In the genomic region with DNA sequence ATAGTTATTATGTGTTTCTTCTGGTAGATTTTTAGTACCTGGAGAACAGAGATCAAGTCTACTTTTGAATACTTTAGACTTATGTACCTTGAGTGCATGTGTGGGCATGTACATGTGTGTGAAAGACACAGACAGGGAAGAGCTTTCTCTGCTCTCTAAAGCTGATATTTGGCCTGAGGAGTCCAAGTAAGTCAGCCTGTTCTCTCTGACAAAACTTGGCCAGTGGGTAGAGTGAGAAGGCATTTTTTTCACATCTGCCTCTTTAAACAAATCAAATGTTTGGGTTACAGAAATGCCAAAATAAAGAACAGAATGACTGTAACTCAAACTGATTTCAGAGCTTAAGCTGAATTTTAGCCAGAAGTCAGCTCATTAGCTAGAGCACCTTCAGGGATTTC, we compare ENCODE assay signal across 21 cellular contexts.
A peak's percentile ranks its signal among the peaks of the same experiment; 100 is the strongest.
DNase-seq lines count a peak whose midpoint lies in the region; ATAC-seq and TF ChIP-seq lines count a peak whose summit lies in the region.
"Had no signal": no experiment of that assay in that cellular context is flagged by ENCODE, and none has a peak within 500 bp of the region (broad histone marks: within the 10 kb centered on the region; RNA-seq: fewer than 3 reads in every experiment).

No MANE protein-coding gene starts in this region.

- H2AFZ ChIP-seq in fibroblast of lung (ENCODE audit: low read length) = no peak overlapping the region

- peaks cover 12% of the 10 kb centered on the region for H3K9me3 Mint-ChIP-seq in activated T-helper 2 cell treated with anti-CD3 and anti-CD28 coated beads, Interferon-gamma antibody, Interleukin-2, Interleukin-4, amounts not matched to agents 10 μg/mL and 5 μg/mL and 100 μg/mL, durations not matched to agents 14 hours and 24 hours and 36 hours

- no peaks in the 10 kb centered on the region for H3K36me3 Mint-ChIP-seq in activated T-helper 2 cell treated with anti-CD3 and anti-CD28 coated beads, Interferon-gamma antibody, Interleukin-2, Interleukin-4, amounts not matched to agents 10 μg/mL and 5 μg/mL and 100 μg/mL, durations not matched to agents 14 hours and 24 hours and 36 hours (ENCODE audit: low read depth)
- H3K36me3 Mint-ChIP-seq: activated naive CD8-positive, alpha-beta T cell had no signal

- H3K27ac Mint-ChIP-seq in activated T-helper 2 cell treated with anti-CD3 and anti-CD28 coated beads, Interferon-gamma antibody, Interleukin-2, Interleukin-4, amounts not matched to agents 10 μg/mL and 5 μg/mL and 100 μg/mL, durations not matched to agents 14 hours and 24 hours and 36 hours = peak overlapping the region; percentile 69
- H3K27ac Mint-ChIP-seq: activated naive CD8-positive, alpha-beta T cell; activated T-helper 1 cell treated with anti-CD3 and anti-CD28 coated beads, Interleukin-12 subunit alpha, Interleukin-12 subunit beta, Interleukin-2, Interleukin-4 antibody, amounts not matched to agents 30 ng/mL and 10 ng/mL and 1 ng/mL, durations not matched to agents 14 hours and 24 hours and 36 hours; naive thymus-derived CD8-positive, alpha-beta T cell; stimulated activated naive B cell treated with anti-CD40 and anti-IgM and Interleukin-4, amounts not matched to agents 10 μg/mL and 1 μg/mL and 100 μg/mL, for 72 hours had no signal

- H3K4me3 ChIP-seq in fibroblast of lung (replicated peaks in 1 of 4; ENCODE audit: control extremely low read depth in 1 of 4, insufficient read depth in 1 of 4, low read depth in 3 of 4, low read length in 4 of 4) (no peak overlapping the region), skeletal muscle satellite cell (ENCODE audit: low read length) (no peak overlapping the region)
- H3K4me3 ChIP-seq: coronary artery, pancreas, sigmoid colon had no signal

- H3K9ac ChIP-seq in fibroblast of lung (ENCODE audit: insufficient read depth, low read length) (no peak overlapping the region), skeletal muscle satellite cell (ENCODE audit: low read depth, low read length) (no peak overlapping the region)

- H3K4me1 Mint-ChIP-seq in activated T-helper 2 cell treated with anti-CD3 and anti-CD28 coated beads, Interferon-gamma antibody, Interleukin-2, Interleukin-4, amounts not matched to agents 10 μg/mL and 5 μg/mL and 100 μg/mL, durations not matched to agents 14 hours and 24 hours and 36 hours (ENCODE audit: low read depth) = peaks cover 7% of the 10 kb centered on the region
- H3K4me1 Mint-ChIP-seq: naive thymus-derived CD8-positive, alpha-beta T cell had no signal

- H3K27ac ChIP-seq in fibroblast of lung (ENCODE audit: insufficient read depth, low read length) = peak overlapping the region; percentile 35
- H3K27ac ChIP-seq: coronary artery, pancreas, sigmoid colon had no signal

- no peaks in the 10 kb centered on the region for H3K27me3 Mint-ChIP-seq in activated T-helper 2 cell treated with anti-CD3 and anti-CD28 coated beads, Interferon-gamma antibody, Interleukin-2, Interleukin-4, amounts not matched to agents 10 μg/mL and 5 μg/mL and 100 μg/mL, durations not matched to agents 14 hours and 24 hours and 36 hours (ENCODE audit: low read depth)
- H3K27me3 Mint-ChIP-seq: activated naive CD8-positive, alpha-beta T cell; stimulated activated naive B cell treated with anti-CD40 and anti-IgM and Interleukin-4, amounts not matched to agents 10 μg/mL and 1 μg/mL and 100 μg/mL, for 72 hours had no signal

- no peaks in the 10 kb centered on the region for H3K27me3 ChIP-seq in fibroblast of lung (ENCODE audit: control insufficient read depth, insufficient read depth, low read length)
- no peaks in the 10 kb centered on the region for H3K27me3 ChIP-seq in skeletal muscle satellite cell (ENCODE audit: control insufficient read depth, insufficient read depth, low read length)
- H3K27me3 ChIP-seq: brain microvascular endothelial cell, pancreas, sigmoid colon had no signal

- no peaks in the 10 kb centered on the region for H4K20me1 ChIP-seq in fibroblast of lung (ENCODE audit: control insufficient read depth, extremely low read depth, insufficient read depth, low read length)

- ATAC-seq in GM21367 (IDR thresholded peaks at IDR 0.05; ENCODE audit: unreplicated experiment) (no peak), GM19397 (IDR thresholded peaks at IDR 0.05; ENCODE audit: unreplicated experiment) (no peak)
- ATAC-seq: naive thymus-derived CD8-positive, alpha-beta T cell had no signal

- H3K36me3 ChIP-seq in fibroblast of lung (ENCODE audit: control insufficient read depth, insufficient read depth, low read length) (no peaks in the 10 kb centered on the region), skeletal muscle satellite cell (ENCODE audit: insufficient read depth, low read length) (no peaks in the 10 kb centered on the region)
- H3K36me3 ChIP-seq: brain microvascular endothelial cell, pancreas, sigmoid colon had no signal

- DNase-seq in GM03348 (ENCODE audit: low spot score) (peak; percentile 42), fibroblast of lung (ENCODE audit: low read depth in 2 of 2) (peak; percentile 35 to 41), LoVo (ENCODE audit: low spot score) (no peak)
- no peak for DNase-seq in activated T-helper 2 cell treated with anti-CD3 and anti-CD28 coated beads, Interferon-gamma antibody, Interleukin-2, Interleukin-4, amounts not matched to agents 10 μg/mL and 5 μg/mL and 100 μg/mL, durations not matched to agents 14 hours and 24 hours and 36 hours (ENCODE audit: low spot score)
- DNase-seq: activated CD4-positive, CD25-positive, alpha-beta regulatory T cell treated with anti-CD3 and anti-CD28 coated beads, Interleukin-2, amount 50 U/mL, for 72 hours; brain microvascular endothelial cell; DMS79; HCEC 1CT; left colon; naive thymus-derived CD8-positive, alpha-beta T cell; NCI-H1417 treated with DMSO at 0.1 percent for 48 hours; NCI-H526; pancreas; sigmoid colon had no signal

- H3K9me3 ChIP-seq in fibroblast of lung (ENCODE audit: control insufficient read depth, insufficient read depth, low read depth, low read length) = no peaks in the 10 kb centered on the region
- no peaks in the 10 kb centered on the region for H3K9me3 ChIP-seq in skeletal muscle satellite cell (replicated peaks; ENCODE audit: low read length)
- H3K9me3 ChIP-seq: pancreas had no signal

- intact Hi-C loops in activated T-helper 2 cell treated with anti-CD3 and anti-CD28 coated beads, Interferon-gamma antibody, Interleukin-2, Interleukin-4, amounts not matched to agents 10 μg/mL and 5 μg/mL and 100 μg/mL, durations not matched to agents 14 hours and 24 hours and 36 hours (cut with micrococcal nuclease) = loop anchor here (5.0 kb wide), 1 partner anchor 41 kb away; no protein-coding TSS in a partner anchor

- no peaks in the 10 kb centered on the region for H3K79me2 ChIP-seq in fibroblast of lung (ENCODE audit: control insufficient read depth, insufficient read depth, low read length)

- peak overlapping the region; percentile 51 for H3K4me2 ChIP-seq in fibroblast of lung (ENCODE audit: extremely low read depth, insufficient read depth, low read length)
- peak overlapping the region; percentile 23 for H3K4me2 ChIP-seq in skeletal muscle satellite cell (ENCODE audit: low read length)

- H3K4me3 Mint-ChIP-seq in activated T-helper 2 cell treated with anti-CD3 and anti-CD28 coated beads, Interferon-gamma antibody, Interleukin-2, Interleukin-4, amounts not matched to agents 10 μg/mL and 5 μg/mL and 100 μg/mL, durations not matched to agents 14 hours and 24 hours and 36 hours (ENCODE audit: low read depth) = no peak overlapping the region
- H3K4me3 Mint-ChIP-seq: activated naive CD8-positive, alpha-beta T cell; activated T-helper 1 cell treated with anti-CD3 and anti-CD28 coated beads, Interleukin-12 subunit alpha, Interleukin-12 subunit beta, Interleukin-2, Interleukin-4 antibody, amounts not matched to agents 30 ng/mL and 10 ng/mL and 1 ng/mL, durations not matched to agents 14 hours and 24 hours and 36 hours; naive thymus-derived CD8-positive, alpha-beta T cell; stimulated activated naive B cell treated with anti-CD40 and anti-IgM and Interleukin-4, amounts not matched to agents 10 μg/mL and 1 μg/mL and 100 μg/mL, for 72 hours had no signal

- TF ChIP-seq CTCF in fibroblast of lung (conservative IDR thresholded peaks at IDR 0.05 in 1 of 2, IDR thresholded peaks at IDR 0.05 in 1 of 2; ENCODE audit: low read depth in 1 of 2, low read length in 2 of 2) = no peak

- H3K4me1 ChIP-seq in fibroblast of lung (ENCODE audit: control insufficient read depth, extremely low read depth, insufficient read depth, low read length) = peaks cover 4% of the 10 kb centered on the region
- peaks cover 19% of the 10 kb centered on the region for H3K4me1 ChIP-seq in skeletal muscle satellite cell (ENCODE audit: control insufficient read depth, insufficient read depth, low read length)
- H3K4me1 ChIP-seq: pancreas, sigmoid colon had no signal

Comparison
In these comparisons a context has a peak if more than half of its experiments do, and no peak if none do; other contexts are left out.
1. DNase-seq: peak in GM03348 (single experiment) and fibroblast of lung (2 of 2); none in activated T-helper 2 cell treated with anti-CD3 and anti-CD28 coated beads, Interferon-gamma antibody, Interleukin-2, Interleukin-4, amounts not matched to agents 10 μg/mL and 5 μg/mL and 100 μg/mL, durations not matched to agents 14 hours and 24 hours and 36 hours (single experiment) and LoVo (single experiment).